Comparison of ENCODE assay signal across 8 cellular contexts in the genomic region with DNA sequence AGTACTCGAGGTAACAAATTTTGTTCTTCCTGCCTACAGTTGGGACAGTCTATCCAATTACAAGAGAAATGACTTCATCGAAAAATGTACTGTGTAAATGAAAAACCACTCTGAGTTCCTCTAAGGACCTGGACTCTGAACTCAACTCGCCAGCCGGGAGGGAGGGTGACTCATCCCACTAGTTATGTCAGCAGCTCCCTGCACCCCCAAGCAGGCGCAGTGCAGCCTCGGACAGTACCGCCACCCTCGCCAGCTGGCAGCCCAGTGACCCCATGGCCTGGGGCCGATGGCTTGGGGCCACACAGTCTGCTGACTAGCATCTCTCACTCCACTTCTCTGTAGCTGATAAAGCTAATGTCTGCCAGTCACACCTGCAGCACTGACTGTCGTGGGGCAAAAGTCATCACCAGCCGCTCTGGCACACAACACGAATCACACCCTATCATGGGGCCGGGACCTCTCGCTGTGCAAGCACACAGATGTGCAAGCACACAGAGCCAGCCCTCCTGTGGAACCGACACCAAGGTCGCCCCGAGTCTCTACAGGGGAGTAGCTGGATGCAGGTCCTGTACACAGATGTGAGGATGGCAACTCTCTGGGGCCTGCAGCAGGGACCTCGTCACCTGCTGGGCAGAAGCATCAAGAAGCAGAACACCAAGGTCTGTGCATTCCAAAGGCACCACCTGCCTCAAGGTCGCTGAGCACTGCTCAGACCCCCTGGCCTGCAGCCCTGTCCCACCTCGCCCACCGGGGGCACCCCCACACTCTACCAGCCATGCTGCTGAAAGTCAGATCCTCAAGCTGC. TPM values are rescaled to one million over a fixed set of nuclear protein-coding genes. Genes with fewer than 3 reads are reported as not detected.
DNase-seq lines count a peak whose midpoint lies in the region; ATAC-seq and TF ChIP-seq lines count a peak whose summit lies in the region.

No MANE protein-coding gene starts in this region.

- intact Hi-C loops in transverse colon (cut with DNase I; ENCODE audit: low total_unique reads), result no loop called here

- H3K27ac ChIP-seq in transverse colon, result peak overlapping the region; percentile 96 to 100 (median 98)

- H3K9me3 Mint-ChIP-seq in activated T-cell treated with anti-CD3 and anti-CD28 coated beads, Interleukin-2, amount 50 U/mL, for 72 hours, result no peaks in the 10 kb centered on the region
- no peaks in the 10 kb centered on the region for H3K9me3 Mint-ChIP-seq in naive thymus-derived CD8-positive, alpha-beta T cell

- POLR2A ChIA-PET in naive thymus-derived CD8-positive, alpha-beta T cell (lab: Charles Lee), result no interaction called here

- 20 to 27% methylated on average over 1 to 16 of the region's 21 CpGs for WGBS in transverse colon (ENCODE audit: low coverage in 1 of 2), 2 donors

- H3K27me3 ChIP-seq in transverse colon, result no peaks in the 10 kb centered on the region

- H3K4me1 Mint-ChIP-seq in activated T-cell treated with anti-CD3 and anti-CD28 coated beads, Interleukin-2, amount 50 U/mL, for 72 hours (ENCODE audit: low read depth), result peaks cover 67% of the 10 kb centered on the region
- H3K4me1 Mint-ChIP-seq in naive thymus-derived CD8-positive, alpha-beta T cell, result peaks cover 35 to 71% (median 68%) of the 10 kb centered on the region in 4 donors

- H3K4me1 ChIP-seq in transverse colon, result peaks cover 47 to 68% (median 64%) of the 10 kb centered on the region in 4 donors

- peak; percentile 36 for TF ChIP-seq POLR2A in transverse colon (IDR thresholded peaks at IDR 0.05)

- H3K4me3 Mint-ChIP-seq in activated T-cell treated with anti-CD3 and anti-CD28 coated beads, Interleukin-2, amount 50 U/mL, for 72 hours, result peak overlapping the region; percentile 48 to 97
- peak overlapping the region in 9 of 10 donors; percentile 25 to 91 (median 55) for H3K4me3 Mint-ChIP-seq in naive thymus-derived CD8-positive, alpha-beta T cell

- in situ Hi-C loops in transverse colon (cut with MboI; ENCODE audit: low pct_ligation_motif_present in 1 of 4, low pct_unique_long_range_greater_than_20kb in 1 of 4, low sequenced_read_pairs in 3 of 4), result no loop called here

- peak; percentile 69 to 83 for ATAC-seq in activated T-cell treated with anti-CD3 and anti-CD28 coated beads, Interleukin-2, amount 50 U/mL, for 72 hours (replicated peaks in 1 of 2)
- peak; percentile 13 to 24 for ATAC-seq in naive thymus-derived CD8-positive, alpha-beta T cell

- peak overlapping the region; percentile 70 for H3K27ac Mint-ChIP-seq in activated T-cell treated with anti-CD3 and anti-CD28 coated beads, Interleukin-2, amount 50 U/mL, for 72 hours
- peak overlapping the region; percentile 40 to 90 (median 87) for H3K27ac Mint-ChIP-seq in naive thymus-derived CD8-positive, alpha-beta T cell

- peaks cover 0 to 35% (median 10%) of the 10 kb centered on the region in 4 donors for H3K36me3 ChIP-seq in transverse colon

- no peaks in the 10 kb centered on the region for H3K27me3 Mint-ChIP-seq in activated T-cell treated with anti-CD3 and anti-CD28 coated beads, Interleukin-2, amount 50 U/mL, for 72 hours (ENCODE audit: low read depth)
- no peaks in the 10 kb centered on the region for H3K27me3 Mint-ChIP-seq in naive thymus-derived CD8-positive, alpha-beta T cell

- peak; percentile 68 for TF ChIP-seq EP300 in transverse colon (IDR thresholded peaks at IDR 0.05; ENCODE audit: low read depth)

- TF ChIP-seq CTCF in AG10803 (conservative IDR thresholded peaks at IDR 0.05; ENCODE audit: low read length), result no peak
- TF ChIP-seq CTCF in LNCaP clone FGC (IDR thresholded peaks at IDR 0.05; ENCODE audit: control insufficient read depth, extremely low read depth, insufficient read depth), result no peak
- TF ChIP-seq CTCF in fibroblast of mammary gland (conservative IDR thresholded peaks at IDR 0.05; ENCODE audit: control insufficient read depth, insufficient read depth, low read depth, low read length), result no peak
- no peak for TF ChIP-seq CTCF in transverse colon (IDR thresholded peaks at IDR 0.05)

- H3K4me3 ChIP-seq in AG10803 (ENCODE audit: low read length) (peak overlapping the region; percentile 42), LNCaP clone FGC (ENCODE audit: low read depth, low read length) (peak overlapping the region; percentile 33), fibroblast of mammary gland (ENCODE audit: control insufficient read depth, low read depth, low read length) (peak overlapping the region; percentile 29), transverse colon (peak overlapping the region in 2 of 4 donors; percentile 7 to 26)

- H3K9me3 ChIP-seq in transverse colon, result no peaks in the 10 kb centered on the region

- H3K36me3 Mint-ChIP-seq in activated T-cell treated with anti-CD3 and anti-CD28 coated beads, Interleukin-2, amount 50 U/mL, for 72 hours (ENCODE audit: insufficient read depth in 2 of 2), result peaks cover 14 to 35% of the 10 kb centered on the region in 2 donors
- peaks cover 5 to 87% (median 8%) of the 10 kb centered on the region in 3 donors for H3K36me3 Mint-ChIP-seq in naive thymus-derived CD8-positive, alpha-beta T cell

- peak; percentile 94 for DNase-seq in AG10803 (ENCODE audit: low read depth)
- DNase-seq in LNCaP clone FGC (ENCODE audit: low read depth), result peak; percentile 91
- peak; percentile 47 to 61 for DNase-seq in activated T-cell treated with anti-CD3 and anti-CD28 coated beads, Interleukin-2, amount 50 U/mL, for 72 hours
- peak; percentile 99 for DNase-seq in fibroblast of mammary gland (ENCODE audit: low read depth)
- DNase-seq in naive thymus-derived CD8-positive, alpha-beta T cell, result peak in 3 of 10 donors; percentile 15 to 25 (median 22)
- peak; percentile 92 for DNase-seq in transverse colon
- no peak for DNase-seq in SHP77 (lab: John Stamatoyannopoulos, UW)
- no peak for DNase-seq in ecto neural progenitor cell (ENCODE audit: low spot score)

RNA-seq across cellular contexts. Expression of a gene that starts 5.7 kb away (rescaled TPM):
- 100 to 1,000 TPM; 166 to 170 TPM for total RNA-seq in activated T-cell treated with anti-CD3 and anti-CD28 coated beads, Interleukin-2, amount 50 U/mL, for 72 hours
- total RNA-seq in naive thymus-derived CD8-positive, alpha-beta T cell, result 100 to 1,000 TPM; 184 to 201 TPM
- polyA plus RNA-seq in naive thymus-derived CD8-positive, alpha-beta T cell, result 10 to 100 TPM; 47.6 to 72.1 (median 48.6) TPM
- 100 to 1,000 TPM in 2 of 4 donors, 10 to 100 TPM in 2; 86.0 to 230 (median 148) TPM for total RNA-seq in transverse colon

RNA-seq across cellular contexts. Expression of a gene that starts 38.9 kb away (rescaled TPM):
- total RNA-seq in activated T-cell treated with anti-CD3 and anti-CD28 coated beads, Interleukin-2, amount 50 U/mL, for 72 hours, result 10 to 100 TPM; 42.8 to 74.5 TPM
- total RNA-seq in naive thymus-derived CD8-positive, alpha-beta T cell, result 10 to 100 TPM; 10.1 to 11.6 TPM
- 1 to 10 TPM in 2 of 3 donors, under 1 TPM in 1; 0.91 to 1.5 (median 1.0) TPM for polyA plus RNA-seq in naive thymus-derived CD8-positive, alpha-beta T cell
- 100 to 1,000 TPM in 1 of 4 donors, 10 to 100 TPM in 3; 11.5 to 105 (median 48.9) TPM for total RNA-seq in transverse colon

RNA-seq across cellular contexts. Expression of a gene that starts 49.6 kb away (rescaled TPM):
- 1,000 to 10,000 TPM in 1 of 2 donors, 100 to 1,000 TPM in 1; 845 to 1,007 TPM for total RNA-seq in activated T-cell treated with anti-CD3 and anti-CD28 coated beads, Interleukin-2, amount 50 U/mL, for 72 hours
- total RNA-seq in naive thymus-derived CD8-positive, alpha-beta T cell, result 10 to 100 TPM; 66.9 to 67.8 TPM
- 100 to 1,000 TPM; 166 to 233 (median 205) TPM for polyA plus RNA-seq in naive thymus-derived CD8-positive, alpha-beta T cell
- total RNA-seq in transverse colon, result 1 to 10 TPM; 6.1 to 9.7 (median 7.4) TPM

RNA-seq across cellular contexts. Expression of a gene that starts 55.1 kb away (rescaled TPM):
- 10 to 100 TPM; 76.9 to 78.8 TPM for total RNA-seq in activated T-cell treated with anti-CD3 and anti-CD28 coated beads, Interleukin-2, amount 50 U/mL, for 72 hours
- 10 to 100 TPM; 72.9 to 80.0 TPM for total RNA-seq in naive thymus-derived CD8-positive, alpha-beta T cell
- polyA plus RNA-seq in naive thymus-derived CD8-positive, alpha-beta T cell, result 10 to 100 TPM; 39.6 to 53.5 (median 42.4) TPM
- total RNA-seq in transverse colon, result 10 to 100 TPM; 23.5 to 87.5 (median 48.3) TPM

Comparison
In these comparisons a context has a peak if more than half of its experiments do, and no peak if none do; other contexts are left out.
1. DNase-seq: peak in AG10803 (single experiment), LNCaP clone FGC (single experiment), activated T-cell treated with anti-CD3 and anti-CD28 coated beads, Interleukin-2, amount 50 U/mL, for 72 hours (2 of 2), fibroblast of mammary gland (single experiment) and transverse colon (single experiment); none in SHP77 (0 of 2) and ecto neural progenitor cell (single experiment).
2. RNA of a gene that starts 49.6 kb away (total RNA-seq): 845 to 1,007 TPM in activated T-cell treated with anti-CD3 and anti-CD28 coated beads, Interleukin-2, amount 50 U/mL, for 72 hours; 66.9 to 67.8 TPM in naive thymus-derived CD8-positive, alpha-beta T cell and 6.1 to 9.7 TPM in transverse colon; every median in the first group is over 10 times any median in the second.